12 cellular contexts compared by ENCODE assay signal in the genomic region with DNA sequence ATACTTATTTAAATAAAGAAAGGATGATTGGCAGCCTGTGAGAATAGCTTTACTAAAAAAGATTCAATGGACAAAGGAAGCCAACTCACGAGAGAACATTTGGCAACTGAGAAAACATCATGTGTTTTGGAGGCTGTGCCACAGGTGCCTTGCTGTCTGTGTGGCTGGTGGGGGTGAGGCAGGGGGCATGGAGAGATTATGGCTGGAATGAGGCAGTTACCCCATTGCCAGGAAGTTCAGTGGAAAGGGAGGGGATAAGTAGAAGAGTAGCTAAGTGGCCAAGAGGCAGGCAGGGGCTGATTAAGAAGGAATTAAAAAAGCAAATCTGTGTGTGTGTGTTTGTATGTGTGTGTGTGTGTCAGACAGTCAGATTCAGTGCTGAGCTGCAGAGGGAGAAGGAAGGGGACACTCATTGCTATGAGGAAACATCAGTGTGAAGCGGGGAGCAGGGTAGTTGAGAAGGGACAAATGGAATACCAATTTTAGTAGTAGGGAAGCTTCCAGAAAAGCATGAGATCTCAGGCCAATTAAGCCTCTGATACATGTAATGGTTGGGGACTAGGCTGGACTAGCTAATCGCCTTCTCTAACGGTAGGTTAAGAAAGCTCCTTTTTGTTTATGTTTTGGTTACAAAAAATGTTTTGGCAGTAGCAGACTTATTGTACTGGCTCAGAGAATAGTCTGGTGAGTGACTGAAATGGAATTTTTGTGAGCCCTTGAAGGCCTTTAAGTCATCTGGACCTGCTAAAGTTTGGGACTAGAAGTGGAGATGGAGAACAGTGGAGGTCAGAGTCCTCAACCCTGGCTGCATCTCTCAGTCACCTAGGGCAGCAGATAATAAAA. TPM values are rescaled to one million over a fixed set of nuclear protein-coding genes. Genes with fewer than 3 reads are reported as not detected.
DNase-seq lines count a peak whose midpoint lies in the region; ATAC-seq, FAIRE-seq and TF ChIP-seq lines count a peak whose summit lies in the region.
"Had no signal": no experiment of that assay in that cellular context is flagged by ENCODE, and none has a peak within 500 bp of the region (broad histone marks: within the 10 kb centered on the region; RNA-seq: fewer than 3 reads in every experiment).

No MANE protein-coding gene starts in this region.

- no peak overlapping the region for H3K4me3 ChIP-seq in AG10803 (ENCODE audit: low read length)
- H3K4me3 ChIP-seq: testis had no signal

- TF ChIP-seq CTCF in AG10803 (conservative IDR thresholded peaks at IDR 0.05; ENCODE audit: low read length) = no peak

- ATAC-seq in HG02870 (IDR thresholded peaks at IDR 0.05; ENCODE audit: unreplicated experiment) = no peak
- ATAC-seq: CD8-positive, alpha-beta T cell had no signal

- no peak for FAIRE-seq in urothelium cell line (lab: Jason Lieb, UNC)
- FAIRE-seq in RCC 7860 (lab: Jason Lieb, UNC) = no peak

- DNase-seq in AG10803 (ENCODE audit: low read depth) (peak; percentile 86), M059J (ENCODE audit: low read depth) (peak; percentile 93), dermis microvascular lymphatic vessel endothelial cell (ENCODE audit: low read depth in 2 of 2) (peak; percentile 6 to 62), non-pigmented ciliary epithelial cell (ENCODE audit: low read depth) (peak; percentile 44), DMS153 (lab: John Stamatoyannopoulos, UW) (no peak), urothelium cell line (ENCODE audit: low spot score) (no peak), RCC 7860 (ENCODE audit: low spot score) (no peak)
- DNase-seq: activated B cell treated with CpG ODN at 0.5 μM for 24 hours; CD8-positive, alpha-beta T cell; foreskin melanocyte; testis had no signal

RNA-seq across cellular contexts. Expression of a gene that starts 18.5 kb away (rescaled TPM):
- 32.6 and 33.4 TPM in 2 replicates for total RNA-seq in M059J (2014; rRNA removed; shearing (Covaris generic))
- 13.6 and 19.7 TPM in 2 replicates for total RNA-seq in dermis microvascular lymphatic vessel endothelial cell

Comparison
In these comparisons a context has a peak if more than half of its experiments do, and no peak if none do; other contexts are left out.
1. DNase-seq: peak in AG10803 (single experiment), M059J (single experiment), dermis microvascular lymphatic vessel endothelial cell (2 of 2) and non-pigmented ciliary epithelial cell (single experiment); none in DMS153 (single experiment), urothelium cell line (single experiment) and RCC 7860 (single experiment).